ENCODE assay signal across 1 cellular context in the genomic region with DNA sequence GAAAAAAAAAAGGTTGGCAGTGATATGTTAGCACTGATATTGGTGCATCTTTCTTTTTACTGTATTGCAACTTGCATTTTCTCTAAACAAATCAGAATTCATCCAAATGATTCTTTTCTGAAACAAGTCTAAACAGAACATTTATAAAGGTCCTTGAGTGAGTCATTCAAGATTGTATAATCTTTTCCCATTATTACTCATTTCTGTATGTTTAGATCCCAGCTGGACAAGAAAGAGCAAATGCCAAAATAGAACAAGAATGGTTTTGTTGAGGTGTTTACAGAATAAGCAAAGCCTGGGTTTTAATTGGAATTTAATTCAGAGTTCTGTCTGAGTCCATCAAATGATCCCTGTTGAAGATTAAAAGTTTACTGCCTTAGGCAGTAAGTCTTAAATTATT.
TF ChIP-seq lines count a peak whose summit lies in the region.

No MANE protein-coding gene starts in this region.

TF ChIP-seq in HCT116, 20 proteins besides CTCF, POLR2A, EP300 and RAD21 (continued from another document):
- no peak for TF ChIP-seq REST (IDR thresholded peaks at IDR 0.05; ENCODE audit: low read depth)
- TF ChIP-seq, protein P1, sequence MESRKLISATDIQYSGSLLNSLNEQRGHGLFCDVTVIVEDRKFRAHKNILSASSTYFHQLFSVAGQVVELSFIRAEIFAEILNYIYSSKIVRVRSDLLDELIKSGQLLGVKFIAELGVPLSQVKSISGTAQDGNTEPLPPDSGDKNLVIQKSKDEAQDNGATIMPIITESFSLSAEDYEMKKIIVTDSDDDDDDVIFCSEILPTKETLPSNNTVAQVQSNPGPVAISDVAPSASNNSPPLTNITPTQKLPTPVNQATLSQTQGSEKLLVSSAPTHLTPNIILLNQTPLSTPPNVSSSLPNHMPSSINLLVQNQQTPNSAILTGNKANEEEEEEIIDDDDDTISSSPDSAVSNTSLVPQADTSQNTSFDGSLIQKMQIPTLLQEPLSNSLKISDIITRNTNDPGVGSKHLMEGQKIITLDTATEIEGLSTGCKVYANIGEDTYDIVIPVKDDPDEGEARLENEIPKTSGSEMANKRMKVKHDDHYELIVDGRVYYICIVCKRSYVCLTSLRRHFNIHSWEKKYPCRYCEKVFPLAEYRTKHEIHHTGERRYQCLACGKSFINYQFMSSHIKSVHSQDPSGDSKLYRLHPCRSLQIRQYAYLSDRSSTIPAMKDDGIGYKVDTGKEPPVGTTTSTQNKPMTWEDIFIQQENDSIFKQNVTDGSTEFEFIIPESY (IDR thresholded peaks at IDR 0.05; ENCODE audit: extremely low read depth, insufficient replicate concordance, low read length), result no peak
- TF ChIP-seq FOSL1 (IDR thresholded peaks at IDR 0.05; ENCODE audit: low read depth), result peak; percentile 39; the same call in 1 of the 2 replicates
- no peak for TF ChIP-seq SRF (IDR thresholded peaks at IDR 0.05; ENCODE audit: low read depth)
- TF ChIP-seq CBX3 (IDR thresholded peaks at IDR 0.05; ENCODE audit: low read depth), result no peak
- no peak for TF ChIP-seq EZH2phosphoT487 (IDR thresholded peaks at IDR 0.05; ENCODE audit: borderline replicate concordance)
- no peak for TF ChIP-seq SIN3A (IDR thresholded peaks at IDR 0.05; ENCODE audit: low read depth)
